In genomic region chr1:113053344-113054138, GRCh38 we compare ENCODE assay signal across 1 cellular context.
TF ChIP-seq lines count a peak whose summit lies in the region.

No MANE protein-coding gene starts in this region.

TF ChIP-seq in GM23338, 12 proteins besides CTCF, POLR2A, EP300 and RAD21 (continued from another document):
- no peak for TF ChIP-seq REST (IDR thresholded peaks at IDR 0.05; ENCODE audit: unreplicated experiment)
